1 cellular context compared by ENCODE assay signal in genomic region chr5:144453753-144454152, GRCh38.
TF ChIP-seq lines count a peak whose summit lies in the region.

No MANE protein-coding gene starts in this region.

TF ChIP-seq in SK-N-SH, 30 proteins besides CTCF, POLR2A, EP300 and RAD21 (continued from another document):
- TF ChIP-seq MAX (IDR thresholded peaks at IDR 0.05; ENCODE audit: low read depth) = no peak
